In the genomic region with DNA sequence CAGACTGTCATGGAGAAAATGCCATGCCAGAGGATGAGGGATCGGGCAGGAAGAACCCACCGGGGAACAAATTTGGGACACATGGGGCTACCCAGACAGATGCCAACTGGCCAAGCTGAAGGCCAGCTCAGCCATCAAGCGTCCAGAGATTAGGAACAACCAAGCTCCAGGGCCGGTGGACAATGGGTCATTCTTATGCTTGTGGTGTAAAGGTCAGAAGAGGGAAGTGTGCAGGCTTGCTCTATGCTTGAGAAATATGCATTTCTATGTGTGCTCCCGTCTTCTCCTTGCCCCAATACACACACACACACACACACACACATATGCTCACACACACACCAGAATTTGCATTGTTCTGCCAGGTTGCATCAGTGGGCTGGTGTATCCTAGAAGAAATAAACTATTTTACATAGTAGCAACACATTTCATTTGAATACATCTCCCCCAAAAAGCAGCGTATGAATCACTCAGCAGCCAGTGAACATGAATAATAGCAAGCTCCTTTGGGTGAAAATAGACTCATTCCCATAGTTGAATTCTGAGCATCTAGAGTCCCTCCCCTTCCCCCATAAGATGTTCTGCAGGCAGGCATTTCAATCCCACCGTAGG, we compare ENCODE assay signal across 24 cellular contexts.
"Had no signal": no experiment of that assay in that cellular context is flagged by ENCODE, and none has a peak within 500 bp of the region (broad histone marks: within the 10 kb centered on the region; RNA-seq: fewer than 3 reads in every experiment).

No MANE protein-coding gene starts in this region.

- H3K27ac ChIP-seq: esophagus squamous epithelium, gastrocnemius medialis, neutrophil, sigmoid colon, spleen, testis had no signal

- H3K4me3 ChIP-seq: esophagus squamous epithelium, gastrocnemius medialis, sigmoid colon, spleen, testis had no signal

- H3K36me3 ChIP-seq: esophagus squamous epithelium, gastrocnemius medialis, neutrophil, sigmoid colon, spleen had no signal

- ATAC-seq: gastrocnemius medialis; left ventricle myocardium superior; natural killer cell treated with Interleukin-12 subunit alpha and Interleukin-12 subunit beta and Interleukin-15 and Interleukin-18, amount 100 ng/mL, for 72 hours had no signal

- DNase-seq: activated B cell treated with CpG ODN at 0.5 μM for 24 hours; activated CD4-positive, alpha-beta T cell treated with anti-CD3 and anti-CD28 coated beads for 4 hours; activated CD4-positive, alpha-beta T cell treated with anti-CD3 and anti-CD28 coated beads, Interleukin-2, amount 50 U/mL, for 48 hours; activated naive CD4-positive, alpha-beta T cell treated with anti-CD3 and anti-CD28 coated beads for 36 hours; activated naive CD8-positive, alpha-beta T cell treated with anti-CD3 and anti-CD28 coated beads, Interleukin-2, amount 10 ng/mL, durations not matched to agents 7 days and 5 days; activated T-cell treated with anti-CD3 and anti-CD28 coated beads, Interleukin-2, amount 50 U/mL, for 48 hours; amniotic stem cell; cerebellar nuclear complex; cortex of kidney; endodermal cell; esophagus squamous epithelium; gastrocnemius medialis; left ventricle myocardium superior; mammary epithelial cell; sigmoid colon; spleen; stimulated activated CD4-positive, alpha-beta T cell treated with anti-CD3 and anti-CD28 coated beads, Interleukin-4, amount 100 ng/mL, for 1 hour; stimulated activated naive CD4-positive, alpha-beta T cell; T-helper 1 cell; testis; trophoblast cell had no signal

- H3K27me3 ChIP-seq: esophagus squamous epithelium, gastrocnemius medialis, neutrophil, sigmoid colon, spleen, testis had no signal

- H3K9me3 ChIP-seq: esophagus squamous epithelium, gastrocnemius medialis, neutrophil, sigmoid colon, spleen, testis had no signal

- H3K4me1 ChIP-seq: esophagus squamous epithelium, gastrocnemius medialis, sigmoid colon, spleen, testis had no signal

- H3K4me1 Mint-ChIP-seq: activated B cell treated with CpG ODN at 0.5 μM for 24 hours; activated naive CD8-positive, alpha-beta T cell treated with anti-CD3 and anti-CD28 coated beads, Interleukin-2, amount 10 ng/mL, durations not matched to agents 7 days and 5 days; endodermal cell had no signal

- H3K4me3 Mint-ChIP-seq: activated B cell treated with CpG ODN at 0.5 μM for 24 hours; activated naive CD4-positive, alpha-beta T cell treated with anti-CD3 and anti-CD28 coated beads for 36 hours; activated naive CD8-positive, alpha-beta T cell treated with anti-CD3 and anti-CD28 coated beads, Interleukin-2, amount 10 ng/mL, durations not matched to agents 7 days and 5 days; endodermal cell; natural killer cell treated with Interleukin-12 subunit alpha and Interleukin-12 subunit beta and Interleukin-15 and Interleukin-18, amount 100 ng/mL, for 72 hours had no signal

- H3K36me3 Mint-ChIP-seq: activated naive CD8-positive, alpha-beta T cell treated with anti-CD3 and anti-CD28 coated beads, Interleukin-2, amount 10 ng/mL, durations not matched to agents 7 days and 5 days; natural killer cell treated with Interleukin-12 subunit alpha and Interleukin-12 subunit beta and Interleukin-15 and Interleukin-18, amount 100 ng/mL, for 72 hours had no signal

- FAIRE-seq: islet of Langerhans had no signal

- H3K9me3 Mint-ChIP-seq: activated naive CD4-positive, alpha-beta T cell treated with anti-CD3 and anti-CD28 coated beads for 36 hours; endodermal cell had no signal

- H3K27ac Mint-ChIP-seq: activated B cell treated with CpG ODN at 0.5 μM for 24 hours; activated naive CD4-positive, alpha-beta T cell treated with anti-CD3 and anti-CD28 coated beads for 36 hours; activated naive CD8-positive, alpha-beta T cell treated with anti-CD3 and anti-CD28 coated beads, Interleukin-2, amount 10 ng/mL, durations not matched to agents 7 days and 5 days; endodermal cell; natural killer cell treated with Interleukin-12 subunit alpha and Interleukin-12 subunit beta and Interleukin-15 and Interleukin-18, amount 100 ng/mL, for 72 hours had no signal

- H3K27me3 Mint-ChIP-seq: activated B cell treated with CpG ODN at 0.5 μM for 24 hours; activated naive CD8-positive, alpha-beta T cell treated with anti-CD3 and anti-CD28 coated beads, Interleukin-2, amount 10 ng/mL, durations not matched to agents 7 days and 5 days; natural killer cell treated with Interleukin-12 subunit alpha and Interleukin-12 subunit beta and Interleukin-15 and Interleukin-18, amount 100 ng/mL, for 72 hours had no signal
